In genomic region chr7:43834463-43835251, GRCh38 we compare ENCODE assay signal across 9 cellular contexts. TPM values are rescaled to one million over a fixed set of nuclear protein-coding genes. Genes with fewer than 3 reads are reported as not detected.
DNase-seq lines count a peak whose midpoint lies in the region; ATAC-seq and TF ChIP-seq lines count a peak whose summit lies in the region.
"Had no signal": no experiment of that assay in that cellular context is flagged by ENCODE, and none has a peak within 500 bp of the region (broad histone marks: within the 10 kb centered on the region; RNA-seq: fewer than 3 reads in every experiment).

No MANE protein-coding gene starts in this region.

- H3K4me2 ChIP-seq in mesenchymal stem cell (ENCODE audit: low read length, poor library complexity, severe bottlenecking) (no peak overlapping the region), GM23338 (no peak overlapping the region)

- H3K27me3 Mint-ChIP-seq in GM23338 (ENCODE audit: insufficient read depth, low read depth, poor library complexity) = no peaks in the 10 kb centered on the region

- no peak overlapping the region for H3K4ac ChIP-seq in mesenchymal stem cell (ENCODE audit: low read depth in 1 of 2, low read length in 2 of 2)

- H3K27ac ChIP-seq in mesenchymal stem cell (ENCODE audit: low read length, poor library complexity, severe bottlenecking) = no peak overlapping the region
- no peak overlapping the region for H3K27ac ChIP-seq in GM23338 (ENCODE audit: low read depth)
- H3K27ac ChIP-seq: HL-60 had no signal

- no peaks in the 10 kb centered on the region for H3K79me1 ChIP-seq in mesenchymal stem cell (replicated peaks; ENCODE audit: low read length, poor library complexity, severe bottlenecking)

- H3K4me3 ChIP-seq in mesenchymal stem cell (ENCODE audit: insufficient read depth in 1 of 2, low read depth in 1 of 2, low read length in 2 of 2) (peak overlapping the region in 1 of 2 experiments; percentile 59), GM23338 (no peak overlapping the region)

- no peak overlapping the region for H2BK12ac ChIP-seq in mesenchymal stem cell (ENCODE audit: low read length in 2 of 2)

- H2AFZ ChIP-seq in mesenchymal stem cell (ENCODE audit: low read depth, low read length) (no peak overlapping the region), GM23338 (no peak overlapping the region)

- H3K36me3 Mint-ChIP-seq in GM23338 (ENCODE audit: low read depth) = peaks cover 24% of the 10 kb centered on the region; the same call in 2 of the 3 replicates

- H4K20me1 ChIP-seq in GM23338 (replicated peaks; ENCODE audit: insufficient read depth) = no peaks in the 10 kb centered on the region

- no peak overlapping the region for H3K9ac ChIP-seq in mesenchymal stem cell (ENCODE audit: low read length)

- no peak overlapping the region for H2BK5ac ChIP-seq in mesenchymal stem cell (ENCODE audit: low read depth, low read length, poor library complexity, severe bottlenecking)

- H3K36me3 ChIP-seq in mesenchymal stem cell (ENCODE audit: control insufficient read depth in 1 of 2, insufficient read depth in 2 of 2, low read depth in 1 of 2, low read length in 2 of 2) (no peaks in the 10 kb centered on the region), GM23338 (ENCODE audit: insufficient read depth) (no peaks in the 10 kb centered on the region; the same call in 1 of the 2 replicates)

- ATAC-seq in GM21619 (IDR thresholded peaks at IDR 0.05; ENCODE audit: unreplicated experiment) (peak; percentile 43), GM23338 (no peak)

- no peak overlapping the region for H3K14ac ChIP-seq in mesenchymal stem cell (ENCODE audit: low read length in 2 of 2)

- no peak overlapping the region for H3K27ac Mint-ChIP-seq in GM23338

- no peaks in the 10 kb centered on the region; the same call in 2 of the 3 replicates for H3K4me1 Mint-ChIP-seq in GM23338

- H3K9me3 Mint-ChIP-seq in GM23338 = peaks cover 26% of the 10 kb centered on the region; the same call in 2 of the 3 replicates

- no peaks in the 10 kb centered on the region for H3K9me2 ChIP-seq in GM23338 (ENCODE audit: insufficient read depth)

- no peak overlapping the region for H2BK120ac ChIP-seq in mesenchymal stem cell (ENCODE audit: low read depth, low read length)

- H2BK15ac ChIP-seq in mesenchymal stem cell (ENCODE audit: low read depth, poor library complexity, severe bottlenecking) = no peak overlapping the region

- no peak overlapping the region for H4K8ac ChIP-seq in mesenchymal stem cell (ENCODE audit: low read length)

- H3K18ac ChIP-seq in mesenchymal stem cell (ENCODE audit: low read depth in 1 of 2, low read length in 2 of 2) = no peak overlapping the region

- no peak overlapping the region for H3K23ac ChIP-seq in mesenchymal stem cell (ENCODE audit: low read length in 2 of 2)

- TF ChIP-seq CTCF in GM23338 (conservative IDR thresholded peaks at IDR 0.05; ENCODE audit: low read depth in 2 of 2) = no peak

- no peaks in the 10 kb centered on the region for H3F3A ChIP-seq in GM23338 (replicated peaks; ENCODE audit: low read depth)

- H2AK5ac ChIP-seq in mesenchymal stem cell (ENCODE audit: low read length, severe bottlenecking) = no peak overlapping the region

- H4K91ac ChIP-seq in mesenchymal stem cell (ENCODE audit: low read length) = no peak overlapping the region

- no peak overlapping the region for H3K4me3 Mint-ChIP-seq in GM23338

- H3K4me1 ChIP-seq in mesenchymal stem cell (ENCODE audit: control insufficient read depth, insufficient read depth, low read depth, low read length) (no peaks in the 10 kb centered on the region), GM23338 (ENCODE audit: insufficient read depth) (no peaks in the 10 kb centered on the region)

- 91% methylated on average over 6 of the region's 8 CpGs for WGBS in mesenchymal stem cell

- peaks cover 5% of the 10 kb centered on the region for H3K9me3 ChIP-seq in mesenchymal stem cell (ENCODE audit: control insufficient read depth, low read length)

- H3K79me2 ChIP-seq in GM23338 (replicated peaks; ENCODE audit: insufficient read depth) = peaks cover 11% of the 10 kb centered on the region

- H3K27me3 ChIP-seq in mesenchymal stem cell (ENCODE audit: control insufficient read depth in 1 of 2, insufficient read depth in 1 of 2, low read length in 2 of 2) = no peaks in the 10 kb centered on the region
- H3K27me3 ChIP-seq in GM23338 (ENCODE audit: insufficient read depth) = no peaks in the 10 kb centered on the region

- peak; percentile 23 for DNase-seq in DMS114 treated with DMSO at 0.1 percent for 48 hours (lab: John Stamatoyannopoulos, UW; ENCODE audit: unreplicated experiment)
- peak; percentile 63 for DNase-seq in NCI-H2029 treated with DMSO at 0.1 percent for 48 hours (lab: John Stamatoyannopoulos, UW)
- DNase-seq in activated T-helper 9 cell treated with anti-CD3 and anti-CD28 coated beads, Interleukin-2, amount 50 U/mL, for 16 hours (ENCODE audit: low read depth) = peak; percentile 12
- DNase-seq in mesenchymal stem cell = peak; percentile 57
- no peak for DNase-seq in GM23338 (ENCODE audit: low spot score)
- DNase-seq in NCI-H524 treated with DMSO at 0.1 percent for 48 hours (lab: John Stamatoyannopoulos, UW) = no peak
- no peak for DNase-seq in cortex of kidney (lab: John Stamatoyannopoulos, UW)

TF ChIP-seq in GM23338, 12 proteins besides CTCF, POLR2A, EP300 and RAD21 (continues in another document):
- TF ChIP-seq ETS1 (IDR thresholded peaks at IDR 0.05) (no peak), CREB1 (CRISPR knock-in tag; IDR thresholded peaks at IDR 0.05; ENCODE audit: low read depth) (no peak), STAT1 (IDR thresholded peaks at IDR 0.05; ENCODE audit: unreplicated experiment) (no peak), NANOG (IDR thresholded peaks at IDR 0.05; ENCODE audit: borderline replicate concordance) (no peak), ZNF331 (CRISPR knock-in tag; IDR thresholded peaks at IDR 0.05; ENCODE audit: low read depth) (no peak)

RNA-seq across cellular contexts. Expression of gene MRPS24, which starts 34.7 kb away (rescaled TPM):
- polyA plus RNA-seq in mesenchymal stem cell (2013, experiment 1 of 2) = 167 TPM
- polyA plus RNA-seq in mesenchymal stem cell (2013, experiment 2 of 2) = 166 TPM
- total RNA-seq in GM23338 (2014; rRNA removed; shearing (Covaris generic)) = 82.9 and 91.2 TPM in 2 replicates
- polyA plus RNA-seq in GM23338 (2016; fragmentation: Nextera tagmentation; extraction: Ambion mirVana) = 143 and 152 TPM in 2 replicates

Comparison
In these comparisons a context has a peak if more than half of its experiments do, and no peak if none do; other contexts are left out.
1. DNase-seq: peak in DMS114 treated with DMSO at 0.1 percent for 48 hours (single experiment), NCI-H2029 treated with DMSO at 0.1 percent for 48 hours (single experiment), activated T-helper 9 cell treated with anti-CD3 and anti-CD28 coated beads, Interleukin-2, amount 50 U/mL, for 16 hours (single experiment) and mesenchymal stem cell (single experiment); none in GM23338 (single experiment), NCI-H524 treated with DMSO at 0.1 percent for 48 hours (single experiment) and cortex of kidney (single experiment).